In genomic region chr9:81318571-81318970, GRCh38 we compare ENCODE assay signal across 12 cellular contexts.
DNase-seq lines count a peak whose midpoint lies in the region; ATAC-seq and TF ChIP-seq lines count a peak whose summit lies in the region.
"Had no signal": no experiment of that assay in that cellular context is flagged by ENCODE, and none has a peak within 500 bp of the region (broad histone marks: within the 10 kb centered on the region; RNA-seq: fewer than 3 reads in every experiment).

No MANE protein-coding gene starts in this region.

- DNase-seq in Daoy (ENCODE audit: low read depth) (peak; percentile 72), LHCN-M2 (ENCODE audit: low read depth) (peak; percentile 82), dermis blood vessel endothelial cell (peak; percentile 27), mucosa of descending colon (no peak), inferior parietal cortex (ENCODE audit: extremely low spot score) (no peak), mesendoderm (no peak), KG1 (lab: John Stamatoyannopoulos, UW) (no peak)
- DNase-seq: activated T-cell treated with anti-CD3 and anti-CD28 coated beads, Interleukin-2, amount 50 U/mL, for 4 hours; aorta; endodermal cell; NCI-H1930 had no signal

- H3K79me1 ChIP-seq in mesendoderm (ENCODE audit: low read length): no peaks in the 10 kb centered on the region

- H3K9ac ChIP-seq in mesendoderm (ENCODE audit: low read length): no peak overlapping the region

- no peak overlapping the region for H2BK15ac ChIP-seq in mesendoderm (replicated peaks; ENCODE audit: low read depth)

- no CpG with 5 or more reads among the region's 3 CpGs for WGBS in mesendoderm (ENCODE audit: extremely low coverage, insufficient coverage, low lambda C conversion rate)

- H2BK5ac ChIP-seq in mesendoderm (ENCODE audit: low read length): no peak overlapping the region

- no peak overlapping the region for H4K5ac ChIP-seq in mesendoderm (ENCODE audit: low read length)

- no peak overlapping the region for H2AK5ac ChIP-seq in mesendoderm (ENCODE audit: low read length)

- no peak overlapping the region for H4K8ac ChIP-seq in mesendoderm (ENCODE audit: low read depth, low read length)

- H3K36me3 ChIP-seq in mucosa of descending colon (ENCODE audit: low read depth) (no peaks in the 10 kb centered on the region), mesendoderm (ENCODE audit: control insufficient read depth, insufficient read depth, low read length) (no peaks in the 10 kb centered on the region)

- H3K4me3 ChIP-seq in mucosa of descending colon (no peak overlapping the region), mesendoderm (ENCODE audit: low read length) (no peak overlapping the region)

- H3K4ac ChIP-seq in mesendoderm (ENCODE audit: low read depth, low read length): no peak overlapping the region

- ATAC-seq in mucosa of descending colon: peak; percentile 78
- no peak for ATAC-seq in HG02642 (IDR thresholded peaks at IDR 0.05; ENCODE audit: poor library complexity, unreplicated experiment)
- ATAC-seq: activated T-cell treated with anti-CD3 and anti-CD28 coated beads, Interleukin-2, amount 50 U/mL, for 4 hours had no signal

- H3K18ac ChIP-seq in mesendoderm (ENCODE audit: low read length): no peak overlapping the region

- no peak overlapping the region for H3K4me2 ChIP-seq in mesendoderm (ENCODE audit: low read length)

- H3K27ac ChIP-seq in mesendoderm (ENCODE audit: low read depth, low read length): no peak overlapping the region

- intact Hi-C loops in mucosa of descending colon (cut with DNase I, micrococcal nuclease): no loop called here

- peaks cover 3% of the 10 kb centered on the region for H3K9me3 ChIP-seq in mucosa of descending colon

- no peaks in the 10 kb centered on the region for H3K4me1 ChIP-seq in mucosa of descending colon (ENCODE audit: low read depth)
- no peaks in the 10 kb centered on the region for H3K4me1 ChIP-seq in mesendoderm (ENCODE audit: control insufficient read depth, low read depth, low read length)

- H3K79me2 ChIP-seq in mesendoderm (ENCODE audit: control insufficient read depth, insufficient read depth, low read length): no peaks in the 10 kb centered on the region

- no peak overlapping the region for H2BK120ac ChIP-seq in mesendoderm (ENCODE audit: low read depth, low read length)

- H3K56ac ChIP-seq in mesendoderm (ENCODE audit: low read length): no peak overlapping the region

- H3K23ac ChIP-seq in mesendoderm (ENCODE audit: low read length): no peak overlapping the region

- TF ChIP-seq CTCF in mucosa of descending colon (IDR thresholded peaks at IDR 0.05): no peak

- H3K27me3 ChIP-seq in mesendoderm (ENCODE audit: insufficient read depth, low read length, poor library complexity): no peaks in the 10 kb centered on the region

Comparison
In these comparisons a context has a peak if more than half of its experiments do, and no peak if none do; other contexts are left out.
1. DNase-seq: peak in Daoy (single experiment), LHCN-M2 (single experiment) and dermis blood vessel endothelial cell (single experiment); none in mucosa of descending colon (0 of 3), inferior parietal cortex (single experiment), mesendoderm (single experiment) and KG1 (single experiment).